ENCODE assay signal across 8 cellular contexts in the genomic region with DNA sequence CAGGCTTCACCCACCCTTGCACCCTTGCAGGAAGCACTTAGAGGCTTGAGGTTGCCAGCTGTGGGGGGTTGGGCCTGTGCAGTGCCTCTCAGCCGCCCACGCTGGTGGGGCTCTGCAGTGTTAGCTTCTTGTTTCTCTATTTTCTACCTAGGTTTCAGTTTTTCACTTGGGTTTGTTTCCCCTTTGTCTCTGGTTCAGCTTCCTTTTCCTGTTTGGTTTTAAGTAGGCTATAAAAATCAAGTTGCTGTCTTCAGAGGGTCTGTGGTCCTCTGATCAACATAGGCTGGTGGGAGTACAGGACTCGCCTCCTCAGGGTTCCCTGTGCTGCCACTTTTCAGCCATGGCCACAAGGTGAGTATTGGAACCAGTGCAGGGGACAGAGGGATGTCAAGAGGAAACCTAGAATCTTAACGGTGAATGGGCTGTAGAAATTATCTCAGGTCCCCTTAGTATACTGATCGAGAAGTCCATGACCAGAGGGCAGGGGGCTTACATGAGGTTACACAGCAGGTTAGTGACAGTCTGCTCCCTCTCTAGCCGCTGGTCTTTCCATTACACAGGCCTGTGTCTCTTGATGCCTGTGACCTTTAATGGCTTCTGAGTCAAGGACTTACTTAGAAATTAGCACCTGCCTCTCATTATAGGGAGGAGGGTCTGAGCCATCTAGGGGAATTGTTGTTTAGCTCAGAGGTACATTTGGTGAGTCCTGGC. TPM values are rescaled to one million over a fixed set of nuclear protein-coding genes. Genes with fewer than 3 reads are reported as not detected.
DNase-seq lines count a peak whose midpoint lies in the region; ATAC-seq and TF ChIP-seq lines count a peak whose summit lies in the region.

A gene with protein sequence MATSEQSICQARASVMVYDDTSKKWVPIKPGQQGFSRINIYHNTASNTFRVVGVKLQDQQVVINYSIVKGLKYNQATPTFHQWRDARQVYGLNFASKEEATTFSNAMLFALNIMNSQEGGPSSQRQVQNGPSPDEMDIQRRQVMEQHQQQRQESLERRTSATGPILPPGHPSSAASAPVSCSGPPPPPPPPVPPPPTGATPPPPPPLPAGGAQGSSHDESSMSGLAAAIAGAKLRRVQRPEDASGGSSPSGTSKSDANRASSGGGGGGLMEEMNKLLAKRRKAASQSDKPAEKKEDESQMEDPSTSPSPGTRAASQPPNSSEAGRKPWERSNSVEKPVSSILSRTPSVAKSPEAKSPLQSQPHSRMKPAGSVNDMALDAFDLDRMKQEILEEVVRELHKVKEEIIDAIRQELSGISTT (plus strand): TSS at position 262 of the 711 bp plus-strand sequence. CDS start 79 bp downstream, at position 341.

- TF ChIP-seq POLR2A in Raji (IDR thresholded peaks at IDR 0.05; ENCODE audit: insufficient read depth, low read depth, low read length), result 0 out of 2 replicates have a peak, but pooled peaks have one; percentile 43

- ATAC-seq in GM18520 (IDR thresholded peaks at IDR 0.05; ENCODE audit: unreplicated experiment) (peak; percentile 23), HG02884 (IDR thresholded peaks at IDR 0.05; ENCODE audit: unreplicated experiment) (peak; percentile 47), left lobe of liver (peak; percentile 49)

- no peaks in the 10 kb centered on the region for H3K36me3 ChIP-seq in tibial artery

- no peaks in the 10 kb centered on the region for H3K9me3 ChIP-seq in tibial artery

- H3K27me3 ChIP-seq in tibial artery, result no peaks in the 10 kb centered on the region

- peaks cover 0 to 9% (median 0%) of the 10 kb centered on the region in 4 donors for H3K4me1 ChIP-seq in tibial artery

- intact Hi-C loops in tibial artery (cut with DNase I; ENCODE audit: low total_unique reads), result no loop called here

- DNase-seq in activated naive CD4-positive, alpha-beta T cell treated with anti-CD3 and anti-CD28 coated beads, Interleukin-2, amount 50 U/mL, for 16 hours, result peak; percentile 90
- no peak for DNase-seq in left lobe of liver (ENCODE audit: low spot score)
- peak; percentile 60 to 83 (median 72) for DNase-seq in stimulated activated CD4-positive, alpha-beta T cell treated with anti-CD3 and anti-CD28 coated beads, TNF-alpha, amount 100 ng/mL, for 48 hours (ENCODE audit: low read depth in 3 of 3)
- DNase-seq in DMS114 treated with DMSO at 0.1 percent for 48 hours (lab: John Stamatoyannopoulos, UW; ENCODE audit: unreplicated experiment), result no peak
- DNase-seq in tibial artery, result no peak

- TF ChIP-seq CTCF in tibial artery (IDR thresholded peaks at IDR 0.05), result no peak

- no peak within 1 kb of the TSS for H3K27ac ChIP-seq in tibial artery

- H3K4me3 ChIP-seq in tibial artery, result no peak within 1 kb of the TSS

RNA-seq across cellular contexts. Expression of the gene that starts here (rescaled TPM):
- 76.2 TPM for total RNA-seq in left lobe of liver

Comparison
In these comparisons a context has a peak if more than half of its experiments do, and no peak if none do; other contexts are left out.
1. DNase-seq: peak in activated naive CD4-positive, alpha-beta T cell treated with anti-CD3 and anti-CD28 coated beads, Interleukin-2, amount 50 U/mL, for 16 hours (single experiment) and stimulated activated CD4-positive, alpha-beta T cell treated with anti-CD3 and anti-CD28 coated beads, TNF-alpha, amount 100 ng/mL, for 48 hours (3 of 3); none in left lobe of liver (single experiment), DMS114 treated with DMSO at 0.1 percent for 48 hours (single experiment) and tibial artery (0 of 2).
2. Peak in every context shown above with its lines, with median percentiles within 50 percentile points of each other: ATAC-seq.